ENCODE assay signal across 8 cellular contexts in the genomic region with DNA sequence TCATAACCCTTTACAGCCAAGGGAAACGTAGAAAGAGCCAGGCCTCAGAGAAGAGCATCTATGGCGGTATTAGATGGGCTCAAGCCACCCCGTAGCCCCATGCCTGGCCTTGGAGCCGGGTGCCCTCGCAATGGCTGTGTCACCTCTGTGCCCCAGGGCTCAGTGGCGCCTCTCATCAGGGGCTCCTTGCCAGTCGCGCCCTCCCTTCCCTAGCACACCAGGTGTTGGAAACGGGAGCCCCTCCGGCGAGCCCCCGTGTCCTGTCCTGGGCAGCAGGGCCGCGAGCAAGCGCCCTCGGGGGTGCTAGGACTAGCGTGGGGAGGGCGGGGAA. TPM values are rescaled to one million over a fixed set of nuclear protein-coding genes. Genes with fewer than 3 reads are reported as not detected.
A peak's percentile ranks its signal among the peaks of the same experiment; 100 is the strongest.
DNase-seq lines count a peak whose midpoint lies in the region; ATAC-seq and TF ChIP-seq lines count a peak whose summit lies in the region.

No MANE protein-coding gene starts in this region.

- in situ Hi-C loops in astrocyte of the spinal cord (cut with HindIII; ENCODE audit: low sequenced_read_pairs), result no loop called here

- intact Hi-C loops in right lobe of liver (cut with DNase I) (no loop called here), tibial artery (cut with DNase I; ENCODE audit: low total_unique reads) (no loop called here)

- peaks cover 18% of the 10 kb centered on the region for H3K9me3 ChIP-seq in HEK293 (ENCODE audit: control insufficient read depth, insufficient read depth, low read depth, low read length)
- peaks cover 0 to 2% (median 0%) of the 10 kb centered on the region in 4 donors for H3K9me3 ChIP-seq in right lobe of liver
- peaks cover 0 to 46% (median 43%) of the 10 kb centered on the region in 3 donors for H3K9me3 ChIP-seq in tibial artery

- POLR2A ChIA-PET in HEK293 (lab: Yijun Ruan, JAX), result no interaction called here

- no peaks in the 10 kb centered on the region for H3K27me3 ChIP-seq in right lobe of liver
- no peaks in the 10 kb centered on the region for H3K27me3 ChIP-seq in tibial artery

- no peak for ATAC-seq in right lobe of liver
- ATAC-seq in HG02870 (IDR thresholded peaks at IDR 0.05; ENCODE audit: unreplicated experiment), result no peak

- DNase-seq in astrocyte of the spinal cord (ENCODE audit: low read depth, low spot score) (no peak), right lobe of liver (no peak), tibial artery (no peak), NCI-H128 (lab: John Stamatoyannopoulos, UW; ENCODE audit: unreplicated experiment) (no peak), glomerular visceral epithelial cell (ENCODE audit: extremely low spot score) (no peak)

- peaks cover 5% of the 10 kb centered on the region; the same call in 1 of the 2 replicates for H3K4me1 ChIP-seq in HEK293 (ENCODE audit: control insufficient read depth, insufficient read depth, low read length)
- H3K4me1 ChIP-seq in right lobe of liver, result peaks cover 0 to 5% (median 0%) of the 10 kb centered on the region in 4 donors
- peaks cover 0 to 13% (median 4%) of the 10 kb centered on the region in 4 donors for H3K4me1 ChIP-seq in tibial artery

- peaks cover 18 to 38% of the 10 kb centered on the region in 2 experiments for H3K36me3 ChIP-seq in HEK293 (ENCODE audit: control insufficient read depth in 2 of 2, insufficient read depth in 1 of 2, low read length in 2 of 2)
- H3K36me3 ChIP-seq in right lobe of liver, result peaks cover 0 to 4% (median 1%) of the 10 kb centered on the region in 4 donors
- peaks cover 34 to 39% (median 38%) of the 10 kb centered on the region in 3 donors for H3K36me3 ChIP-seq in tibial artery

- no peak for TF ChIP-seq CTCF in 22Rv1 (IDR thresholded peaks at IDR 0.05)
- TF ChIP-seq CTCF in HEK293 (tag by site-specific recombination; IDR thresholded peaks at IDR 0.05), result no peak
- TF ChIP-seq CTCF in astrocyte of the spinal cord (IDR thresholded peaks at IDR 0.05; ENCODE audit: low read depth, low read length), result no peak
- no peak for TF ChIP-seq CTCF in right lobe of liver (IDR thresholded peaks at IDR 0.05)
- no peak for TF ChIP-seq CTCF in tibial artery (IDR thresholded peaks at IDR 0.05)

- H3K4me3 ChIP-seq in HEK293 (ENCODE audit: low read depth, low read length), result peak overlapping the region; percentile 98
- peak overlapping the region; percentile 85 for H3K4me3 ChIP-seq in astrocyte of the spinal cord (ENCODE audit: low read depth, low read length)
- H3K4me3 ChIP-seq in right lobe of liver, result peak overlapping the region; percentile 84 to 92 (median 86)
- peak overlapping the region; percentile 70 to 95 for H3K4me3 ChIP-seq in tibial artery

- H3K27ac ChIP-seq in 22Rv1, result peak overlapping the region; percentile 74
- peak overlapping the region; percentile 78 for H3K27ac ChIP-seq in HEK293 (ENCODE audit: extremely low read depth, low read depth, low read length)
- peak overlapping the region in 1 of 3 donors; percentile 25 for H3K27ac ChIP-seq in right lobe of liver
- peak overlapping the region; percentile 80 to 86 for H3K27ac ChIP-seq in tibial artery

- WGBS in right lobe of liver (ENCODE audit: insufficient coverage, low coverage, low lambda C conversion rate, missing lambda C conversion rate), result 7% methylated on average over 5 of the region's 18 CpGs

- CTCF ChIA-PET in HEK293 (lab: Yijun Ruan, JAX), result no interaction called here

- TF ChIP-seq POLR2A in right lobe of liver (IDR thresholded peaks at IDR 0.05), result no peak

TF ChIP-seq in HEK293, 187 proteins besides CTCF, POLR2A, EP300 and RAD21:
- TF ChIP-seq ZNF707 (tag by site-specific recombination; IDR thresholded peaks at IDR 0.05) (no peak), ZNF791 (tag by site-specific recombination; IDR thresholded peaks at IDR 0.05) (no peak), ZNF585B (tag by site-specific recombination; IDR thresholded peaks at IDR 0.05) (no peak)

RNA-seq across cellular contexts. Expression of gene ZNF256, which starts 0.5 kb away (rescaled TPM):
- total RNA-seq in right lobe of liver, result 1 to 10 TPM in 2 of 6 experiments, under 1 TPM in 4; 0.50 to 1.6 (median 0.75) TPM

RNA-seq across cellular contexts. Expression of gene ZNF418, which starts 11.9 kb away (rescaled TPM):
- 1 to 10 TPM; 1.0 to 3.7 (median 2.4) TPM for total RNA-seq in right lobe of liver

RNA-seq across cellular contexts. Expression of gene C19orf18, which starts 27.3 kb away (rescaled TPM):
- total RNA-seq in right lobe of liver, result under 1 TPM in 3 of 6 experiments, not detected in 3; 0.24 to 0.88 (median 0.39) TPM

RNA-seq across cellular contexts. Expression of gene ZNF417, which starts 30.7 kb away (rescaled TPM):
- total RNA-seq in right lobe of liver, result 10 to 100 TPM in 3 of 6 experiments, 1 to 10 TPM in 3; 4.1 to 12.6 (median 7.8) TPM

RNA-seq across cellular contexts. Expression of gene ZNF606, which starts 55.6 kb away (rescaled TPM):
- 1 to 10 TPM; 3.1 to 7.1 (median 5.0) TPM for total RNA-seq in right lobe of liver
